9 cellular contexts compared by ENCODE assay signal in the genomic region with DNA sequence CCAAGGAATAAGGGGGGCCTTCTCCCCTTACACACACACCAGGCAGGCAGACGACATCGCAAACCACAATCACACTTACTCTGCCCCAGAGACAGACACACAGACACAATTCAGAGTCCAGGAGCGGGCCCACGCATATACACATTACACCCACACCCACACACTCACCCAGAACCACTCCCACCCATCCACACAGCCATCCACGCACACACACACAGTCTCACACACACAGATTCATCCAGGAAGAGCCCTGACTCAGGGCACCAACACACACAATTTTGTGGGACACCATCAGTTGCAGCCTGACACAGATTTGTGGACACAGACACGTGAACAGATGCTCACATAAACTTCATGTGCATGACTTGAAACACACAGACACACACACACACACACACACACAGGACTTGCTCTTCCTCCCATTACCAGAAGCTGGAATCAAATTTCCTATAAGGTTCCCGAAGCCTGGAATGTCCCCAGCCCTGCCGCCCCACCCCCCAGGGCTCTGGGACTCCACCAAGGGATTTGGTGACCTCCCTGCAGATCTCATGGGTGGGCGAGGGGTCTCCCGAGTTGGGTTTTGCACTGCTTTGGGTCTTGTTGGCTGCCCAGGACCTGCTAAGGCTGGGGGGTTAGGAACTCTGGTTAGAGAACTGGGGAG. TPM values are rescaled to one million over a fixed set of nuclear protein-coding genes. Genes with fewer than 3 reads are reported as not detected.
DNase-seq lines count a peak whose midpoint lies in the region; ATAC-seq and TF ChIP-seq lines count a peak whose summit lies in the region.
"Had no signal": no experiment of that assay in that cellular context is flagged by ENCODE, and none has a peak within 500 bp of the region (broad histone marks: within the 10 kb centered on the region; RNA-seq: fewer than 3 reads in every experiment).

No MANE protein-coding gene starts in this region.

- peak in 1 of 2 experiments; percentile 16 for DNase-seq in SJSA1 (ENCODE audit: low read depth in 1 of 2, low spot score in 2 of 2)
- DNase-seq in fibroblast of peridontal ligament (ENCODE audit: extremely low read depth): peak; percentile 66
- no peak for DNase-seq in thyroid gland
- no peak for DNase-seq in C1 segment of cervical spinal cord (lab: John Stamatoyannopoulos, UW)
- no peak for DNase-seq in NCI-H1694 (lab: John Stamatoyannopoulos, UW)

- peak overlapping the region; percentile 15; the same call in 1 of the 2 replicates for H3K27ac ChIP-seq in SJSA1
- H3K27ac ChIP-seq in mesodermal cell (ENCODE audit: low read depth, low read length, severe bottlenecking): no peak overlapping the region
- peak overlapping the region; percentile 76 to 93 (median 86) for H3K27ac ChIP-seq in thyroid gland
- H3K27ac ChIP-seq: SK-N-MC had no signal

- no peak for ATAC-seq in HG02852 (IDR thresholded peaks at IDR 0.05; ENCODE audit: unreplicated experiment)
- no peak for ATAC-seq in GM21367 (IDR thresholded peaks at IDR 0.05; ENCODE audit: unreplicated experiment)

- TF ChIP-seq CTCF in thyroid gland (IDR thresholded peaks at IDR 0.05): no peak

- intact Hi-C loops in thyroid gland (cut with DNase I): no loop called here

- no peaks in the 10 kb centered on the region for H3K36me3 ChIP-seq in SJSA1
- H3K36me3 ChIP-seq in mesodermal cell (ENCODE audit: control insufficient read depth, insufficient read depth, low read length): peaks cover 25% of the 10 kb centered on the region
- H3K36me3 ChIP-seq in thyroid gland: no peaks in the 10 kb centered on the region

- TF ChIP-seq POLR2A in thyroid gland (IDR thresholded peaks at IDR 0.05): no peak

- H3K27me3 ChIP-seq in SJSA1 (replicated peaks) (no peaks in the 10 kb centered on the region), thyroid gland (no peaks in the 10 kb centered on the region)

- 29 to 35% methylated on average over 8 of the region's 10 CpGs for WGBS in mesodermal cell (ENCODE audit: insufficient coverage in 2 of 2), 2 experiments
- WGBS in thyroid gland, 2 donors: 32 to 33% methylated on average over 6 to 9 of the region's 10 CpGs

- H3K9me3 ChIP-seq in SJSA1 (replicated peaks) (no peaks in the 10 kb centered on the region), mesodermal cell (ENCODE audit: control insufficient read depth, low read length) (no peaks in the 10 kb centered on the region), thyroid gland (no peaks in the 10 kb centered on the region)

- peaks cover 15% of the 10 kb centered on the region for H3K4me1 ChIP-seq in SJSA1 (replicated peaks)
- peaks cover 7% of the 10 kb centered on the region for H3K4me1 ChIP-seq in mesodermal cell (ENCODE audit: control insufficient read depth, insufficient read depth, low read length, poor library complexity, severe bottlenecking)
- peaks cover 47 to 68% of the 10 kb centered on the region in 2 donors for H3K4me1 ChIP-seq in thyroid gland

- H3K4me3 ChIP-seq in SJSA1 (peak overlapping the region; percentile 49), mesodermal cell (ENCODE audit: extremely low read depth, insufficient read depth, low read length, poor library complexity, severe bottlenecking) (peak overlapping the region; percentile 27), thyroid gland (replicated peaks in 1 of 3) (peak overlapping the region in 2 of 3 donors; percentile 49 to 53)
- H3K4me3 ChIP-seq: SK-N-MC had no signal

RNA-seq across cellular contexts. Expression of a gene that starts 23.5 kb away (rescaled TPM):
- 9.8 and 14.3 TPM in 2 replicates for total RNA-seq in SJSA1 (2014; rRNA removed; shearing (Covaris generic))
- polyA plus RNA-seq in mesodermal cell (2013, experiment 1 of 2): 26.9 TPM
- 24.8 TPM for polyA plus RNA-seq in mesodermal cell (2013, experiment 2 of 2)
- 100 to 1,000 TPM; 169 to 316 (median 229) TPM for total RNA-seq in thyroid gland

Comparison
In these comparisons a context has a peak if more than half of its experiments do, and no peak if none do; other contexts are left out.
1. RNA of a gene that starts 23.5 kb away (total RNA-seq): 169 to 316 TPM in thyroid gland; 9.8 to 14.3 TPM in SJSA1; every median in the first group is over 10 times any median in the second.
2. Peak in every context shown above with its lines, with median percentiles within 50 percentile points of each other: H3K4me3 ChIP-seq.